In genomic region chr17:30930495-30930894, GRCh38 we compare ENCODE assay signal across 27 cellular contexts. TPM values are rescaled to one million over a fixed set of nuclear protein-coding genes. Genes with fewer than 3 reads are reported as not detected.
DNase-seq lines count a peak whose midpoint lies in the region; ATAC-seq, FAIRE-seq and TF ChIP-seq lines count a peak whose summit lies in the region.
"Had no signal": no experiment of that assay in that cellular context is flagged by ENCODE, and none has a peak within 500 bp of the region (broad histone marks: within the 10 kb centered on the region; RNA-seq: fewer than 3 reads in every experiment).

No MANE protein-coding gene starts in this region.

- H4K20me1 ChIP-seq in HepG2 (ENCODE audit: insufficient read depth, low read length): no peaks in the 10 kb centered on the region
- H4K20me1 ChIP-seq: BLaER1 had no signal

- ATAC-seq in right lobe of liver (peak; percentile 47 to 88 (median 70)), HepG2 (no peak), Panc1 (0 out of 2 replicates have a peak, but pooled peaks have one; percentile 7), lower lobe of right lung (no peak), GM21723 (IDR thresholded peaks at IDR 0.05; ENCODE audit: unreplicated experiment) (no peak), GM19467 (IDR thresholded peaks at IDR 0.05; ENCODE audit: unreplicated experiment) (no peak)
- ATAC-seq: CD8-positive, alpha-beta T cell; GM12878 had no signal

- BruUV-seq in HepG2 (replicated peaks; lab: Mats Ljungman, UMichigan) (no TSS peak), Panc1 (replicated peaks; lab: Mats Ljungman, UMichigan) (no TSS peak), MCF 10A (replicated peaks; lab: Mats Ljungman, UMichigan) (no TSS peak)

- H3K27ac ChIP-seq in right lobe of liver (no peak overlapping the region), HepG2 (ENCODE audit: extremely low read length, insufficient read depth, low read length) (no peak overlapping the region), Panc1 (ENCODE audit: low read length) (no peak overlapping the region), lower lobe of right lung (no peak overlapping the region)
- H3K27ac ChIP-seq: 22Rv1, BLaER1, C4-2B had no signal

- no peak overlapping the region for H3K9ac ChIP-seq in HepG2 (ENCODE audit: insufficient read depth, low read depth, low read length)
- H3K9ac ChIP-seq: BLaER1 had no signal

- in situ Hi-C loops in HepG2 (cut with HindIII; ENCODE audit: extremely low pct_ligation_motif_present, low pct_unique_long_range_greater_than_20kb) (no loop called here), Panc1 (cut with HindIII; ENCODE audit: low pct_unique_long_range_greater_than_20kb, low sequenced_read_pairs) (no loop called here)

- H3K36me3 ChIP-seq in right lobe of liver (no peaks in the 10 kb centered on the region), HepG2 (replicated peaks in 1 of 2; ENCODE audit: control insufficient read depth in 1 of 2, insufficient read depth in 2 of 2, low read length in 2 of 2) (no peaks in the 10 kb centered on the region), Panc1 (ENCODE audit: control insufficient read depth, insufficient read depth, low read length) (no peaks in the 10 kb centered on the region), lower lobe of right lung (peaks cover 15% of the 10 kb centered on the region)
- H3K36me3 ChIP-seq: BLaER1 had no signal

- 31% methylated on average over 3 of the region's 3 CpGs for WGBS in right lobe of liver (ENCODE audit: insufficient coverage, low coverage, low lambda C conversion rate, missing lambda C conversion rate)
- WGBS in HepG2 (ENCODE audit: low lambda C conversion rate): 81% methylated on average over 3 of the region's 3 CpGs

- H3K4me3 ChIP-seq in right lobe of liver (no peak overlapping the region), HepG2 (replicated peaks in 1 of 3; ENCODE audit: insufficient read depth in 1 of 3, low read depth in 2 of 3, low read length in 3 of 3) (no peak overlapping the region), Panc1 (ENCODE audit: low read depth in 2 of 2, low read length in 2 of 2) (no peak overlapping the region), lower lobe of right lung (no peak overlapping the region)
- H3K4me3 ChIP-seq: BLaER1, GM12878, HAP-1 had no signal

- intact Hi-C loops in right lobe of liver (cut with DNase I): no loop called here
- intact Hi-C loops in HepG2 (cut with micrococcal nuclease; ENCODE audit: unreplicated experiment): no loop called here
- intact Hi-C loops in Panc1 (cut with micrococcal nuclease; ENCODE audit: unreplicated experiment): no loop called here
- intact Hi-C loops in posterior vena cava (cut with DNase I): no loop called here
- intact Hi-C loops in lower lobe of right lung (cut with DNase I): no loop called here
- intact Hi-C loops in MCF 10A (cut with micrococcal nuclease): no loop called here

- no peaks in the 10 kb centered on the region for H3K79me2 ChIP-seq in HepG2 (ENCODE audit: insufficient read depth, low read length)

- H3K27me3 Mint-ChIP-seq in MCF 10A (ENCODE audit: insufficient read depth, unreplicated experiment): peaks cover 4% of the 10 kb centered on the region
- H3K27me3 Mint-ChIP-seq: B cell had no signal

- no peaks in the 10 kb centered on the region for H3K27me3 ChIP-seq in right lobe of liver
- no peaks in the 10 kb centered on the region for H3K27me3 ChIP-seq in HepG2 (ENCODE audit: control insufficient read depth in 1 of 2, insufficient read depth in 2 of 2, low read length in 2 of 2)
- H3K27me3 ChIP-seq in Panc1 (ENCODE audit: control insufficient read depth, insufficient read depth, low read length): no peaks in the 10 kb centered on the region
- H3K27me3 ChIP-seq in lower lobe of right lung (ENCODE audit: low read depth): no peaks in the 10 kb centered on the region
- H3K27me3 ChIP-seq: BLaER1 had no signal

- peak in 1 of 3 donors; percentile 54 for DNase-seq in right lobe of liver
- DNase-seq in HepG2 (ENCODE audit: low spot score): no peak
- DNase-seq in Panc1 (ENCODE audit: low read depth, low spot score): no peak
- DNase-seq in posterior vena cava (ENCODE audit: low spot score): peak; percentile 49
- no peak for DNase-seq in lower lobe of right lung
- DNase-seq in MCF 10A (ENCODE audit: unreplicated experiment): no peak
- DNase-seq: Caco-2; CD4-positive, CD25-positive, alpha-beta regulatory T cell; CD8-positive, alpha-beta T cell; DMS 273 treated with DMSO at 0.1 percent for 48 hours; DMS79; EL; GDM1; GOT3; HFFc6 had no signal

- H3K4me1 Mint-ChIP-seq in MCF 10A (ENCODE audit: insufficient read depth, unreplicated experiment): no peaks in the 10 kb centered on the region
- H3K4me1 Mint-ChIP-seq: B cell; CD4-positive, CD25-positive, alpha-beta regulatory T cell had no signal

- FAIRE-seq in HepG2 (lab: Jason Lieb, UNC): no peak
- FAIRE-seq: A204.1, D721Med, GM12878, GM19239, H54 had no signal

- H3K9me3 Mint-ChIP-seq in MCF 10A (ENCODE audit: unreplicated experiment): no peaks in the 10 kb centered on the region
- H3K9me3 Mint-ChIP-seq: CD8-positive, alpha-beta T cell; HFFc6 had no signal

- H3K27ac Mint-ChIP-seq in MCF 10A (ENCODE audit: low read depth, unreplicated experiment): no peak overlapping the region
- H3K27ac Mint-ChIP-seq: B cell; CD4-positive, CD25-positive, alpha-beta regulatory T cell; CD8-positive, alpha-beta T cell; HFFc6 had no signal

- POLR2A ChIA-PET in HepG2 (lab: Yijun Ruan, JAX) (no interaction called here), Panc1 (lab: Charles Lee) (no interaction called here), MCF 10A (lab: Yijun Ruan, JAX) (no interaction called here)

- H2AFZ ChIP-seq in HepG2 (ENCODE audit: low read length): no peak overlapping the region

- TF ChIP-seq EP300 in HepG2 (IDR thresholded peaks at IDR 0.05; ENCODE audit: low read depth in 2 of 2, low read length in 2 of 2) (no peak), HepG2 (CRISPR knock-in tag; IDR thresholded peaks at IDR 0.05; ENCODE audit: borderline replicate concordance) (no peak)

- no peak for TF ChIP-seq RAD21 in HepG2 (CRISPR knock-in tag; IDR thresholded peaks at IDR 0.05)

- peaks cover 0 to 10% (median 0%) of the 10 kb centered on the region in 4 donors for H3K4me1 ChIP-seq in right lobe of liver
- H3K4me1 ChIP-seq in HepG2 (ENCODE audit: insufficient read depth, low read length): peaks cover 13% of the 10 kb centered on the region
- H3K4me1 ChIP-seq in Panc1 (ENCODE audit: control insufficient read depth, insufficient read depth, low read length): no peaks in the 10 kb centered on the region
- no peaks in the 10 kb centered on the region for H3K4me1 ChIP-seq in lower lobe of right lung
- H3K4me1 ChIP-seq: BLaER1, Caco-2, HAP-1 had no signal

- H3K4me2 ChIP-seq in HepG2 (ENCODE audit: low read depth, low read length): no peak overlapping the region
- H3K4me2 ChIP-seq: BLaER1 had no signal

- no peaks in the 10 kb centered on the region for H3K9me3 ChIP-seq in right lobe of liver
- H3K9me3 ChIP-seq in HepG2 (ENCODE audit: low read length): no peaks in the 10 kb centered on the region
- no peaks in the 10 kb centered on the region for H3K9me3 ChIP-seq in Panc1 (ENCODE audit: control insufficient read depth, insufficient read depth, low read depth, low read length)
- H3K9me3 ChIP-seq in lower lobe of right lung: no peaks in the 10 kb centered on the region
- H3K9me3 ChIP-seq: BLaER1, Caco-2, HAP-1 had no signal

- H3K4me3 Mint-ChIP-seq in MCF 10A (ENCODE audit: unreplicated experiment): no peak overlapping the region
- H3K4me3 Mint-ChIP-seq: B cell; CD4-positive, CD25-positive, alpha-beta regulatory T cell; CD8-positive, alpha-beta T cell; HFFc6 had no signal

- CTCF ChIA-PET in HepG2 (lab: Yijun Ruan, JAX; ENCODE audit: low intra/inter-chr PET ratio, low total read pairs) (no interaction called here), Panc1 (lab: Charles Lee) (interaction anchor here (0.6 kb wide), 1 partner anchor 70 kb away, joined by 4 read pairs; no protein-coding TSS in a partner anchor), MCF 10A (lab: Yijun Ruan, JAX) (no interaction called here)

- no peaks in the 10 kb centered on the region for H3K36me3 Mint-ChIP-seq in MCF 10A (ENCODE audit: insufficient read depth, unreplicated experiment)
- H3K36me3 Mint-ChIP-seq: CD4-positive, CD25-positive, alpha-beta regulatory T cell; CD8-positive, alpha-beta T cell had no signal

- no peak for TF ChIP-seq POLR2A in right lobe of liver (IDR thresholded peaks at IDR 0.05)
- TF ChIP-seq POLR2A in HepG2 (IDR thresholded peaks at IDR 0.05; ENCODE audit: insufficient read depth in 1 of 2, low read depth in 2 of 2, low read length in 2 of 2): no peak

- TF ChIP-seq CTCF in right lobe of liver (IDR thresholded peaks at IDR 0.05) (no peak), HepG2 (CRISPR knock-in tag; IDR thresholded peaks at IDR 0.05) (no peak), Panc1 (IDR thresholded peaks at IDR 0.05) (no peak), lower lobe of right lung (IDR thresholded peaks at IDR 0.05) (no peak), MCF 10A (IDR thresholded peaks at IDR 0.05; ENCODE audit: unreplicated experiment) (no peak)

RNA-seq across cellular contexts. Expression of gene ADAP2, which starts 8.8 kb away (rescaled TPM):
- 10 to 100 TPM in 1 of 6 experiments, 1 to 10 TPM in 5; 5.4 to 13.2 (median 8.1) TPM for total RNA-seq in right lobe of liver
- 0.51 and 0.73 TPM in 2 replicates for total RNA-seq in HepG2 (2016; rRNA removed; fragmentation: Illumina TruSeq; extraction: Trizol)
- 1.2 and 2.3 TPM in 2 replicates for total RNA-seq in HepG2 (2016; cell fraction: cytosol; rRNA removed; fragmentation: Illumina TruSeq; extraction: Trizol; ENCODE audit: low read depth)
- 0.52 and 0.56 TPM in 2 replicates for total RNA-seq in HepG2 (2016; cell fraction: insoluble cytoplasmic fraction; rRNA removed; fragmentation: Illumina TruSeq; extraction: Trizol)
- total RNA-seq in HepG2 (2016; cell fraction: membrane; rRNA removed; fragmentation: Illumina TruSeq; extraction: Trizol): 1.8 and 2.1 TPM in 2 replicates
- 0.28 and 0.34 TPM in 2 replicates for total RNA-seq in HepG2 (2016; cell fraction: nucleus; rRNA removed; fragmentation: Illumina TruSeq; extraction: Trizol)
- 0.39 and 0.70 TPM in 2 replicates for polyA plus RNA-seq in HepG2 (2011; rRNA removed)
- polyA plus RNA-seq in HepG2 (2011; cell fraction: cytosol; rRNA removed): 0.67 and 0.79 TPM in 2 replicates
- 0.45 and 0.74 TPM in 2 replicates for polyA plus RNA-seq in HepG2 (2011; cell fraction: nucleus; rRNA removed)
- 0.40 and 1.1 TPM in 2 replicates for polyA plus RNA-seq in HepG2 (2012)
- 0.47 and 0.58 TPM in 2 replicates for polyA plus RNA-seq in HepG2 (2016; cell fraction: cytosol; fragmentation: Illumina TruSeq; extraction: Trizol; ENCODE audit: low read depth)
- 0.70 and 0.76 TPM in 2 replicates for polyA plus RNA-seq in HepG2 (2016; cell fraction: insoluble cytoplasmic fraction; fragmentation: Illumina TruSeq; extraction: Trizol; ENCODE audit: low read depth)
- 1.3 and 1.4 TPM in 2 replicates for polyA plus RNA-seq in HepG2 (2016; cell fraction: membrane; fragmentation: Illumina TruSeq; extraction: Trizol; ENCODE audit: low read depth)
- polyA plus RNA-seq in HepG2 (2016; cell fraction: nucleus; fragmentation: Illumina TruSeq; extraction: Trizol; ENCODE audit: insufficient read depth, low read depth): 0.20 and 2.6 TPM in 2 replicates
- 0.84 and 1.4 TPM in 2 replicates for polyA minus RNA-seq in HepG2 (2011; rRNA and poly(A)+ RNA removed; ENCODE audit: low replicate concordance)
- 0.53 and 1.4 TPM in 2 replicates for polyA minus RNA-seq in HepG2 (2011; cell fraction: cytosol; rRNA and poly(A)+ RNA removed)
- polyA minus RNA-seq in HepG2 (2011; cell fraction: nucleus; rRNA and poly(A)+ RNA removed): 0.87 and 1.2 TPM in 2 replicates
- 2.4 TPM for total RNA-seq in Panc1 (2021; ENCODE audit: unreplicated experiment)
- polyA plus RNA-seq in Panc1 (2012; ENCODE audit: insufficient read length): 2.5 TPM
- total RNA-seq in posterior vena cava: 10 to 100 TPM; 18.8 to 28.1 TPM
- 31.5 TPM for total RNA-seq in lower lobe of right lung
- 1.3 and 2.2 TPM in 2 replicates for total RNA-seq in MCF 10A (2022)
- polyA plus RNA-seq: CD4-positive, CD25-positive, alpha-beta regulatory T cell had no signal

RNA-seq across cellular contexts. Expression of gene TEFM, which starts 24.5 kb away (rescaled TPM):
- total RNA-seq in right lobe of liver: 1 to 10 TPM; 6.6 to 9.9 (median 8.1) TPM
- 20.0 and 32.3 TPM in 2 replicates for total RNA-seq in HepG2 (2016; rRNA removed; fragmentation: Illumina TruSeq; extraction: Trizol)
- 2.9 and 4.0 TPM in 2 replicates for total RNA-seq in HepG2 (2016; cell fraction: cytosol; rRNA removed; fragmentation: Illumina TruSeq; extraction: Trizol; ENCODE audit: low read depth)
- 23.0 and 31.3 TPM in 2 replicates for total RNA-seq in HepG2 (2016; cell fraction: insoluble cytoplasmic fraction; rRNA removed; fragmentation: Illumina TruSeq; extraction: Trizol)
- 6.5 and 6.6 TPM in 2 replicates for total RNA-seq in HepG2 (2016; cell fraction: membrane; rRNA removed; fragmentation: Illumina TruSeq; extraction: Trizol)
- 18.5 and 18.7 TPM in 2 replicates for total RNA-seq in HepG2 (2016; cell fraction: nucleus; rRNA removed; fragmentation: Illumina TruSeq; extraction: Trizol)
- 5.4 and 7.0 TPM in 2 replicates for polyA plus RNA-seq in HepG2 (2011; rRNA removed)
- polyA plus RNA-seq in HepG2 (2011; cell fraction: cytosol; rRNA removed): 2.5 and 3.6 TPM in 2 replicates
- 2.4 and 2.8 TPM in 2 replicates for polyA plus RNA-seq in HepG2 (2011; cell fraction: nucleus; rRNA removed)
- 5.9 and 9.5 TPM in 2 replicates for polyA plus RNA-seq in HepG2 (2012)
- 2.5 and 3.0 TPM in 2 replicates for polyA plus RNA-seq in HepG2 (2016; cell fraction: cytosol; fragmentation: Illumina TruSeq; extraction: Trizol; ENCODE audit: low read depth)
- 23.1 and 24.8 TPM in 2 replicates for polyA plus RNA-seq in HepG2 (2016; cell fraction: insoluble cytoplasmic fraction; fragmentation: Illumina TruSeq; extraction: Trizol; ENCODE audit: low read depth)
- 4.7 TPM in 2 replicates for polyA plus RNA-seq in HepG2 (2016; cell fraction: membrane; fragmentation: Illumina TruSeq; extraction: Trizol; ENCODE audit: low read depth)
- 13.4 and 19.7 TPM in 2 replicates for polyA plus RNA-seq in HepG2 (2016; cell fraction: nucleus; fragmentation: Illumina TruSeq; extraction: Trizol; ENCODE audit: insufficient read depth, low read depth)
- 1.7 and 6.7 TPM in 2 replicates for polyA minus RNA-seq in HepG2 (2011; rRNA and poly(A)+ RNA removed; ENCODE audit: low replicate concordance)
- 3.9 and 5.2 TPM in 2 replicates for polyA minus RNA-seq in HepG2 (2011; cell fraction: cytosol; rRNA and poly(A)+ RNA removed)
- 20.5 and 22.0 TPM in 2 replicates for polyA minus RNA-seq in HepG2 (2011; cell fraction: nucleus; rRNA and poly(A)+ RNA removed)
- 13.0 TPM for total RNA-seq in Panc1 (2021; ENCODE audit: unreplicated experiment)
- 6.9 TPM for polyA plus RNA-seq in Panc1 (2012; ENCODE audit: insufficient read length)
- 10 to 100 TPM; 15.1 to 15.8 TPM for total RNA-seq in posterior vena cava
- total RNA-seq in lower lobe of right lung: 16.3 TPM
- 10.7 and 13.8 TPM in 2 replicates for total RNA-seq in MCF 10A (2022)

RNA-seq across cellular contexts. Expression of gene RNF135, which starts 40.3 kb away (rescaled TPM):
- 1 to 10 TPM; 3.7 to 6.1 (median 4.6) TPM for total RNA-seq in right lobe of liver
- total RNA-seq in HepG2 (2016; rRNA removed; fragmentation: Illumina TruSeq; extraction: Trizol): not detected in 2 replicates
- not detected in 2 replicates for total RNA-seq in HepG2 (2016; cell fraction: cytosol; rRNA removed; fragmentation: Illumina TruSeq; extraction: Trizol; ENCODE audit: low read depth)
- total RNA-seq in HepG2 (2016; cell fraction: insoluble cytoplasmic fraction; rRNA removed; fragmentation: Illumina TruSeq; extraction: Trizol): not detected in 2 replicates
- not detected in 2 replicates for total RNA-seq in HepG2 (2016; cell fraction: membrane; rRNA removed; fragmentation: Illumina TruSeq; extraction: Trizol)
- not detected in 2 replicates for total RNA-seq in HepG2 (2016; cell fraction: nucleus; rRNA removed; fragmentation: Illumina TruSeq; extraction: Trizol)
- not detected in 2 replicates for polyA plus RNA-seq in HepG2 (2011; rRNA removed)
- not detected in 2 replicates for polyA plus RNA-seq in HepG2 (2011; cell fraction: cytosol; rRNA removed)
- not detected in 2 replicates for polyA plus RNA-seq in HepG2 (2011; cell fraction: nucleus; rRNA removed)
- polyA plus RNA-seq in HepG2 (2012): not detected in 2 replicates
- polyA plus RNA-seq in HepG2 (2016; cell fraction: cytosol; fragmentation: Illumina TruSeq; extraction: Trizol; ENCODE audit: low read depth): not detected in 2 replicates
- not detected in 2 replicates for polyA plus RNA-seq in HepG2 (2016; cell fraction: insoluble cytoplasmic fraction; fragmentation: Illumina TruSeq; extraction: Trizol; ENCODE audit: low read depth)
- polyA plus RNA-seq in HepG2 (2016; cell fraction: membrane; fragmentation: Illumina TruSeq; extraction: Trizol; ENCODE audit: low read depth): not detected in 2 replicates
- polyA plus RNA-seq in HepG2 (2016; cell fraction: nucleus; fragmentation: Illumina TruSeq; extraction: Trizol; ENCODE audit: insufficient read depth, low read depth): not detected in 2 replicates
- polyA minus RNA-seq in HepG2 (2011; rRNA and poly(A)+ RNA removed; ENCODE audit: low replicate concordance): 6.9 TPM in 1 of 2 replicates, not detected in the other
- polyA minus RNA-seq in HepG2 (2011; cell fraction: cytosol; rRNA and poly(A)+ RNA removed): 0.53 TPM in 1 of 2 replicates, not detected in the other
- not detected in 2 replicates for polyA minus RNA-seq in HepG2 (2011; cell fraction: nucleus; rRNA and poly(A)+ RNA removed)
- 41.8 TPM for total RNA-seq in Panc1 (2021; ENCODE audit: unreplicated experiment)
- 38.0 TPM for polyA plus RNA-seq in Panc1 (2012; ENCODE audit: insufficient read length)
- total RNA-seq in posterior vena cava: 10 to 100 TPM; 16.7 to 23.6 TPM
- 29.2 TPM for total RNA-seq in lower lobe of right lung
- 20.1 and 31.0 TPM in 2 replicates for total RNA-seq in MCF 10A (2022)

Comparison
In these comparisons a context has a peak if more than half of its experiments do, and no peak if none do; other contexts are left out.
1. ATAC-seq: peak in right lobe of liver (4 of 4) and Panc1 (single experiment); none in HepG2 (single experiment), lower lobe of right lung (0 of 2), GM21723 (single experiment) and GM19467 (single experiment).